In the genomic region with DNA sequence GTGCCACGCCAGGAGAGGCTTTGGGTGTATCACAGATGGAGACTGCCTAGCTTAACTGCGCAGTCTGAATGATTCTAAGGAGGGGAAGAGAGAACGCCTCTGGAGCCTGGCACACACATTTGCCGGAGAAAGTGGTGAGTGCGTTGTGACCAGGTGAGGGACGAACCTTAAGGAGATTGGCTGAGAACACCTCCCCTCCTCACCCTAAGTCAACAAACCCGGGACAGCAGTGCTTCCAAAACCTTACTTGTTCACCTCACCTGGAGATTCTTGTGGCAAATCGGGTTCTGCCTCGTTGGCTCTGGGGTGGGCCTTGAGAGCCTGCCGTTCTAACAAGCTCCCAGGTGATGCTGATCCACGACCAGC, we compare ENCODE assay signal across 1 cellular context.
TF ChIP-seq lines count a peak whose summit lies in the region.

No MANE protein-coding gene starts in this region.

TF ChIP-seq in SK-N-SH, 30 proteins besides CTCF, POLR2A, EP300 and RAD21 (continued from another document):
- no peak for TF ChIP-seq CHD2 (IDR thresholded peaks at IDR 0.05; ENCODE audit: low read length, partially characterized antibody)
- TF ChIP-seq NRF1 (IDR thresholded peaks at IDR 0.05; ENCODE audit: low read depth, low read length): no peak
- no peak for TF ChIP-seq RCOR1 (IDR thresholded peaks at IDR 0.05; ENCODE audit: low read length)
TF ChIP-seq in SK-N-SH: peak in this region for 0.
